In the genomic region with DNA sequence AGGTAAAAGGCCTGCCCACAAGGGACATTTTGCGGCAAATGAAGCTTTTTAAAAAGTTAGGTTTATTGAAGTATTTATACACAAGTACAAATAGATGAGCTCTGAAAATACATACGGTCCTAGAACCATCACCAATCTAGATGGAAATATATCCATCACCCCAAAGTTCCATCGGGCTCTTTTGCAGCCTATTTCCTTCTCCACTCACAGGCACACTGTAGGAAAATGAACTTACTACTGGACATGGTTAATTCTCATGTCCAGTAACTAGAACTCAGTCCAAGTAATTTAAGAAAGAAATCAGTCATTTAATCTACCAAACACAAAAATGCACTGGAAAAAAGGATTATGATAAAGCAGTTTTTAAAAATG, we compare ENCODE assay signal across 8 cellular contexts. TPM values are rescaled to one million over a fixed set of nuclear protein-coding genes. Genes with fewer than 3 reads are reported as not detected.
DNase-seq lines count a peak whose midpoint lies in the region; ATAC-seq and TF ChIP-seq lines count a peak whose summit lies in the region.

No MANE protein-coding gene starts in this region.

- DNase-seq in CD14-positive monocyte (ENCODE audit: low spot score) (no peak), MM.1S (no peak), neural crest cell (ENCODE audit: low read depth, low spot score) (no peak)
- no peak for DNase-seq in stimulated activated CD4-positive, alpha-beta T cell treated with anti-CD3 and anti-CD28 coated beads, Interleukin-4, amount 100 ng/mL, for 24 hours
- DNase-seq in NK-92 treated with Interleukin-12 subunit alpha and Interleukin-12 subunit beta, amount 100 ng/mL, for 24 hours (lab: John Stamatoyannopoulos, UW) = no peak

- peak overlapping the region; percentile 78 for H3K9ac ChIP-seq in MM.1S (ENCODE audit: low read length)
- H3K9ac ChIP-seq in duodenal mucosa (ENCODE audit: low read depth in 1 of 2, low read length in 2 of 2) = peak overlapping the region; percentile 83 to 98

- no peaks in the 10 kb centered on the region for H3K9me3 ChIP-seq in MM.1S (replicated peaks; ENCODE audit: insufficient read depth, low read length)
- no peaks in the 10 kb centered on the region for H3K9me3 ChIP-seq in duodenal mucosa (ENCODE audit: control insufficient read depth in 1 of 2, low read length in 2 of 2)

- H3K4me2 ChIP-seq in MM.1S (ENCODE audit: low read depth, low read length) = peak overlapping the region; percentile 91

- peaks cover 39% of the 10 kb centered on the region for H3K4me1 ChIP-seq in MM.1S (ENCODE audit: low read length)
- peaks cover 15 to 25% of the 10 kb centered on the region in 2 donors for H3K4me1 ChIP-seq in duodenal mucosa (ENCODE audit: control insufficient read depth in 1 of 2, insufficient read depth in 2 of 2, low read length in 2 of 2)

- H3K27me3 ChIP-seq in MM.1S (replicated peaks; ENCODE audit: insufficient read depth, low read length) = no peaks in the 10 kb centered on the region
- H3K27me3 ChIP-seq in duodenal mucosa (ENCODE audit: control insufficient read depth in 1 of 2, insufficient read depth in 2 of 2, low read length in 2 of 2) = no peaks in the 10 kb centered on the region

- no peaks in the 10 kb centered on the region for H3K9me3 Mint-ChIP-seq in CD14-positive monocyte
- H3K9me3 Mint-ChIP-seq in neural crest cell = no peaks in the 10 kb centered on the region

- intact Hi-C loops in CD14-positive monocyte (cut with micrococcal nuclease) = no loop called here

- peaks cover 62% of the 10 kb centered on the region for H3F3A ChIP-seq in MM.1S (ENCODE audit: insufficient read depth, low read length)

- H3K4me1 Mint-ChIP-seq in CD14-positive monocyte (peaks cover 27% of the 10 kb centered on the region), neural crest cell (peaks cover 51% of the 10 kb centered on the region)

- H3K4me3 ChIP-seq in MM.1S (ENCODE audit: low read length) = peak overlapping the region; percentile 83
- peak overlapping the region; percentile 80 to 99 for H3K4me3 ChIP-seq in duodenal mucosa (ENCODE audit: low read depth in 1 of 2, low read length in 2 of 2)

- H3K27me3 Mint-ChIP-seq in CD14-positive monocyte (ENCODE audit: low read depth in 3 of 3) (no peaks in the 10 kb centered on the region), neural crest cell (ENCODE audit: low read depth) (no peaks in the 10 kb centered on the region)

- H3K27ac Mint-ChIP-seq in CD14-positive monocyte = peak overlapping the region; percentile 93 to 99 (median 96)
- peak overlapping the region; percentile 94 for H3K27ac Mint-ChIP-seq in neural crest cell (ENCODE audit: unreplicated experiment)

- H3K27ac ChIP-seq in MM.1S (ENCODE audit: low read length) = peak overlapping the region; percentile 90
- peak overlapping the region; percentile 97 for H3K27ac ChIP-seq in duodenal mucosa (ENCODE audit: low read depth, low read length)

- ATAC-seq in HG02623 (IDR thresholded peaks at IDR 0.05; ENCODE audit: unreplicated experiment) (no peak), HG03571 (IDR thresholded peaks at IDR 0.05; ENCODE audit: unreplicated experiment) (no peak)

- H3K36me3 ChIP-seq in MM.1S (replicated peaks; ENCODE audit: insufficient read depth, low read length) (peaks cover 9% of the 10 kb centered on the region; the same call in 1 of the 2 replicates), duodenal mucosa (ENCODE audit: control insufficient read depth in 1 of 2, insufficient read depth in 2 of 2, low read length in 2 of 2) (peaks cover 11 to 39% of the 10 kb centered on the region in 2 donors)

- H3K4me3 Mint-ChIP-seq in CD14-positive monocyte (peak overlapping the region; percentile 85 to 95), neural crest cell (peak overlapping the region; percentile 92)

- peaks cover 15% of the 10 kb centered on the region for H4K20me1 ChIP-seq in MM.1S (ENCODE audit: insufficient read depth, low read length)

- H2AFZ ChIP-seq in MM.1S (ENCODE audit: low read length) = peak overlapping the region; percentile 63

- no peaks in the 10 kb centered on the region for H3K9me2 ChIP-seq in MM.1S (replicated peaks; ENCODE audit: insufficient read depth, low read length)

- TF ChIP-seq CTCF in CD14-positive monocyte (IDR thresholded peaks at IDR 0.05) (no peak), MM.1S (IDR thresholded peaks at IDR 0.05; ENCODE audit: low read length) (no peak), neural crest cell (conservative IDR thresholded peaks at IDR 0.05) (no peak)

- peaks cover 59% of the 10 kb centered on the region for H3K79me2 ChIP-seq in MM.1S (ENCODE audit: low read length)

- H3K36me3 Mint-ChIP-seq in CD14-positive monocyte (peaks cover 29 to 49% of the 10 kb centered on the region in 2 donors), neural crest cell (ENCODE audit: low read depth) (peaks cover 25% of the 10 kb centered on the region)

RNA-seq across cellular contexts. Expression of gene TMEM230, which starts 0.7 kb away (rescaled TPM):
- 100 to 1,000 TPM; 163 to 231 TPM for polyA plus RNA-seq in CD14-positive monocyte
- total RNA-seq in neural crest cell = 74.8 and 76.8 TPM in 2 replicates

RNA-seq across cellular contexts. Expression of gene PCNA, which starts 6.2 kb away (rescaled TPM):
- 10 to 100 TPM; 27.9 to 35.0 TPM for polyA plus RNA-seq in CD14-positive monocyte
- total RNA-seq in neural crest cell = 314 and 316 TPM in 2 replicates

RNA-seq across cellular contexts. Expression of gene CDS2, which starts 13.2 kb away (rescaled TPM):
- 10 to 100 TPM; 54.4 to 62.6 TPM for polyA plus RNA-seq in CD14-positive monocyte
- total RNA-seq in neural crest cell = 55.7 and 56.3 TPM in 2 replicates
